Comparison of ENCODE assay signal across 1 cellular context in genomic region chr7:141027043-141027442, GRCh38.
TF ChIP-seq lines count a peak whose summit lies in the region.

No MANE protein-coding gene starts in this region.

TF ChIP-seq in H1, 55 proteins besides CTCF, POLR2A, EP300 and RAD21 (continued from another document):
- no peak for TF ChIP-seq GABPA (IDR thresholded peaks at IDR 0.05; ENCODE audit: borderline replicate concordance, insufficient read depth, low read length)
- TF ChIP-seq CEBPB (IDR thresholded peaks at IDR 0.05; ENCODE audit: low read depth, low read length): no peak
- no peak for TF ChIP-seq RXRA (IDR thresholded peaks at IDR 0.05; ENCODE audit: insufficient read depth, low read depth, low read length)
